In genomic region chr5:10140195-10140973, GRCh38 we compare ENCODE assay signal across 12 cellular contexts.
DNase-seq lines count a peak whose midpoint lies in the region; ATAC-seq and TF ChIP-seq lines count a peak whose summit lies in the region.
"Had no signal": no experiment of that assay in that cellular context is flagged by ENCODE, and none has a peak within 500 bp of the region (broad histone marks: within the 10 kb centered on the region; RNA-seq: fewer than 3 reads in every experiment).

No MANE protein-coding gene starts in this region.

- no peak overlapping the region for H4K8ac ChIP-seq in IMR-90 (ENCODE audit: low read depth in 2 of 2, low read length in 2 of 2)

- H3F3A ChIP-seq in neural progenitor cell (ENCODE audit: low read depth) = no peaks in the 10 kb centered on the region

- dilution Hi-C loops in IMR-90 (cut with HindIII; ENCODE audit: low sequenced_read_pairs, unreplicated experiment) = no loop called here

- intact Hi-C loops in IMR-90 (cut with micrococcal nuclease) = loop anchor here (1.0 to 10.0 kb wide), 2 partner anchors 93 to 926 kb away; no protein-coding TSS in a partner anchor

- no peaks in the 10 kb centered on the region for H3K9me1 ChIP-seq in IMR-90 (ENCODE audit: insufficient read depth, low read length)

- no peak overlapping the region for H2BK15ac ChIP-seq in IMR-90 (ENCODE audit: low read depth, low read length)

- H2AK5ac ChIP-seq in IMR-90 (ENCODE audit: low read depth, low read length) = no peak overlapping the region

- H2BK120ac ChIP-seq in IMR-90 (ENCODE audit: low read depth, low read length) = no peak overlapping the region

- H4K20me1 ChIP-seq in IMR-90 (ENCODE audit: insufficient read depth, low read length) (no peaks in the 10 kb centered on the region), neural progenitor cell (ENCODE audit: low read depth) (no peaks in the 10 kb centered on the region)

- TF ChIP-seq RAD21 in IMR-90 (IDR thresholded peaks at IDR 0.05; ENCODE audit: low read length) = peak; percentile 32

- no peak overlapping the region for H4K5ac ChIP-seq in IMR-90 (ENCODE audit: low read depth, low read length)

- no peaks in the 10 kb centered on the region for H3K9me3 Mint-ChIP-seq in neural progenitor cell
- H3K9me3 Mint-ChIP-seq: stimulated activated naive CD8-positive, alpha-beta T cell treated with anti-CD3 and anti-CD28 coated beads, Interleukin-15, Interleukin-2, amounts not matched to agents 100 ng/mL and 50 ng/mL, for 24 hours had no signal

- H3K79me2 ChIP-seq in neural progenitor cell (ENCODE audit: low read depth) = no peaks in the 10 kb centered on the region

- H2BK5ac ChIP-seq in IMR-90 (ENCODE audit: low read depth, low read length, poor library complexity, severe bottlenecking) = no peak overlapping the region

- ATAC-seq in IMR-90 (ENCODE audit: low read depth) = no peak
- no peak for ATAC-seq in GM19324 (IDR thresholded peaks at IDR 0.05; ENCODE audit: low FRiP score, unreplicated experiment)

- no peak overlapping the region for H2BK20ac ChIP-seq in IMR-90 (ENCODE audit: low read depth, low read length)

- H3K27me3 ChIP-seq in IMR-90 (ENCODE audit: control insufficient read depth, insufficient read depth, low read length) (no peaks in the 10 kb centered on the region), neural progenitor cell (no peaks in the 10 kb centered on the region)
- H3K27me3 ChIP-seq: sigmoid colon had no signal

- CTCF ChIA-PET in IMR-90 (lab: Yijun Ruan, JAX) = interaction anchor here (0.6 kb wide), 1 partner anchor 316 kb away, joined by 4 read pairs; no protein-coding TSS in a partner anchor

- H3K14ac ChIP-seq in IMR-90 (replicated peaks; ENCODE audit: low read depth, low read length) = no peak overlapping the region

- H3K23ac ChIP-seq in IMR-90 (ENCODE audit: low read depth, low read length) = no peak overlapping the region

- H3K4me1 ChIP-seq in IMR-90 (ENCODE audit: control insufficient read depth, insufficient read depth, low read length) (no peaks in the 10 kb centered on the region), neural progenitor cell (no peaks in the 10 kb centered on the region)
- H3K4me1 ChIP-seq: sigmoid colon had no signal

- in situ Hi-C loops in IMR-90 (cut with MboI; ENCODE audit: low sequenced_read_pairs) = no loop called here

- H3K27ac Mint-ChIP-seq in neural progenitor cell = no peak overlapping the region
- H3K27ac Mint-ChIP-seq: stimulated activated naive CD8-positive, alpha-beta T cell treated with anti-CD3 and anti-CD28 coated beads, Interleukin-15, Interleukin-2, amounts not matched to agents 100 ng/mL and 50 ng/mL, for 24 hours had no signal

- DNase-seq in EH (ENCODE audit: low read depth) (peak; percentile 51), IMR-90 (peak; percentile 7), caudate nucleus (lab: John Stamatoyannopoulos, UW) (no peak), neural progenitor cell (ENCODE audit: low spot score) (peak; percentile 58), retina (no peak), NCI-H1105 treated with DMSO at 0.1 percent for 48 hours (lab: John Stamatoyannopoulos, UW) (no peak), OCI-M2 (lab: John Stamatoyannopoulos, UW; ENCODE audit: unreplicated experiment) (no peak)
- DNase-seq: amniotic stem cell, NCI-H2171, sigmoid colon had no signal

- POLR2A ChIA-PET in IMR-90 (lab: Charles Lee; ENCODE audit: unreplicated experiment) = no interaction called here

- H3K27me3 Mint-ChIP-seq in neural progenitor cell (ENCODE audit: insufficient read depth, low read depth) = no peaks in the 10 kb centered on the region
- H3K27me3 Mint-ChIP-seq: stimulated activated naive CD8-positive, alpha-beta T cell treated with anti-CD3 and anti-CD28 coated beads, Interleukin-15, Interleukin-2, amounts not matched to agents 100 ng/mL and 50 ng/mL, for 24 hours had no signal

- H3K36me3 Mint-ChIP-seq in neural progenitor cell = peaks cover 2% of the 10 kb centered on the region

- no peaks in the 10 kb centered on the region for H3K36me3 ChIP-seq in IMR-90 (ENCODE audit: control insufficient read depth, insufficient read depth, low read length)
- H3K36me3 ChIP-seq in neural progenitor cell = no peaks in the 10 kb centered on the region
- H3K36me3 ChIP-seq: sigmoid colon had no signal

- H4K91ac ChIP-seq in IMR-90 (ENCODE audit: insufficient read depth, low read depth, low read length) = no peak overlapping the region

- H3K4ac ChIP-seq in IMR-90 (ENCODE audit: low read depth, low read length) = no peak overlapping the region

- no peak overlapping the region for H3K27ac ChIP-seq in IMR-90 (ENCODE audit: insufficient read depth, low read length)
- peak overlapping the region; percentile 2 for H3K27ac ChIP-seq in caudate nucleus (ENCODE audit: low read depth, low read length)
- no peak overlapping the region for H3K27ac ChIP-seq in neural progenitor cell
- H3K27ac ChIP-seq: sigmoid colon had no signal

- H3K18ac ChIP-seq in IMR-90 (ENCODE audit: low read depth, low read length) = no peak overlapping the region

- H3K9me3 ChIP-seq in IMR-90 (ENCODE audit: control insufficient read depth, insufficient read depth, low read length) (no peaks in the 10 kb centered on the region), neural progenitor cell (ENCODE audit: low read depth) (no peaks in the 10 kb centered on the region)
- H3K9me3 ChIP-seq: sigmoid colon had no signal

- no peak overlapping the region for H3K4me3 Mint-ChIP-seq in neural progenitor cell
- H3K4me3 Mint-ChIP-seq: stimulated activated naive CD8-positive, alpha-beta T cell treated with anti-CD3 and anti-CD28 coated beads, Interleukin-15, Interleukin-2, amounts not matched to agents 100 ng/mL and 50 ng/mL, for 24 hours had no signal

- no peak for TF ChIP-seq POLR2A in IMR-90 (IDR thresholded peaks at IDR 0.05; ENCODE audit: low read depth, low read length)

- H3K9ac ChIP-seq in IMR-90 (ENCODE audit: low read depth, low read length) (no peak overlapping the region), neural progenitor cell (no peak overlapping the region)

- H3K4me2 ChIP-seq in IMR-90 (ENCODE audit: low read depth, low read length) (no peak overlapping the region), neural progenitor cell (no peak overlapping the region)

- H2AFZ ChIP-seq in IMR-90 (replicated peaks; ENCODE audit: low read length, poor library complexity) (peak overlapping the region; percentile 37), neural progenitor cell (replicated peaks) (no peak overlapping the region)

- no peaks in the 10 kb centered on the region for H3K79me1 ChIP-seq in IMR-90 (ENCODE audit: low read depth in 1 of 2, low read length in 2 of 2)

- peaks cover 4% of the 10 kb centered on the region for H3K4me1 Mint-ChIP-seq in neural progenitor cell

- no peak overlapping the region for H3K4me3 ChIP-seq in IMR-90 (ENCODE audit: insufficient read depth, low read depth, low read length)
- H3K4me3 ChIP-seq in neural progenitor cell = no peak overlapping the region
- H3K4me3 ChIP-seq: sigmoid colon had no signal

- TF ChIP-seq CTCF in IMR-90 (conservative IDR thresholded peaks at IDR 0.05; ENCODE audit: low read depth, low read length) (peak; percentile 22; the same call in 1 of the 2 replicates), neural progenitor cell (IDR thresholded peaks at IDR 0.05) (peak; percentile 56)

- no CpG with 5 or more reads among the region's 5 CpGs for WGBS in IMR-90 (ENCODE audit: extremely low coverage in 2 of 2, insufficient read length in 1 of 2), 2 experiments

- no peak overlapping the region for H3K56ac ChIP-seq in IMR-90 (ENCODE audit: extremely low read depth, insufficient read depth, low read length)

- BruUV-seq in IMR-90 (replicated peaks; lab: Mats Ljungman, UMichigan) = no TSS peak

- H2AK9ac ChIP-seq in IMR-90 (replicated peaks; ENCODE audit: low read depth, low read length, poor library complexity) = no peak overlapping the region

TF ChIP-seq in IMR-90, 13 proteins besides CTCF, POLR2A, EP300 and RAD21:
- TF ChIP-seq SMC3 (IDR thresholded peaks at IDR 0.05; ENCODE audit: low read depth, low read length) (peak; percentile 31), RCOR1 (IDR thresholded peaks at IDR 0.05; ENCODE audit: insufficient replicate concordance, low read length) (no peak)

Comparison
In these comparisons a context has a peak if more than half of its experiments do, and no peak if none do; other contexts are left out.
1. DNase-seq: peak in EH (single experiment), IMR-90 (single experiment) and neural progenitor cell (single experiment); none in caudate nucleus (0 of 61), retina (single experiment), NCI-H1105 treated with DMSO at 0.1 percent for 48 hours (single experiment) and OCI-M2 (single experiment).